11 cellular contexts compared by ENCODE assay signal in the genomic region with DNA sequence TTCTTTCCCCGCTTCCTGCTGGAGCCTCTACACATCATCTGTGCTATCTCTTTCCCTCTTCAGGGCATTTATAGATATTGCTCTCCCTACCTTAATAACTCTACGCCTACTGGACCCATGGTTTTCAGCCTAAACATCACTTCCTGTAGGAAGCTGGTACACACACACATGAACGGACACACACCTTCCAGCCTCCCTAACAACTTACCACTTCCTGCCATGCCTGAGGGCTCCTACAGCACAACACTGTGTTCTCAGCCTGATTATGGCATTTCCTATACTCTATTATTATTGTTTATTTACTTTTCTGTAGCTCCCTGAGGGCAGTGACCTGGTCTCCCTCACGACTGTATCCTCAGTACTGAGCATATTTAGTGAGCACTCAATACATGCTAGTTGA.
DNase-seq lines count a peak whose midpoint lies in the region; ATAC-seq and TF ChIP-seq lines count a peak whose summit lies in the region.
"Had no signal": no experiment of that assay in that cellular context is flagged by ENCODE, and none has a peak within 500 bp of the region (broad histone marks: within the 10 kb centered on the region; RNA-seq: fewer than 3 reads in every experiment).

No MANE protein-coding gene starts in this region.

- peak overlapping the region; percentile 47; the same call in 1 of the 2 replicates for H3K27ac Mint-ChIP-seq in HFFc6
- H3K27ac Mint-ChIP-seq in activated CD4-positive, alpha-beta memory T cell treated with anti-CD3 and anti-CD28 coated beads for 36 hours: peak overlapping the region; percentile 90

- CTCF ChIA-PET in activated CD4-positive, alpha-beta memory T cell treated with anti-CD3 and anti-CD28 coated beads for 36 hours (lab: Charles Lee): no interaction called here

- no peaks in the 10 kb centered on the region for H3K9me3 ChIP-seq in mucosa of descending colon
- H3K9me3 ChIP-seq in ascending aorta: no peaks in the 10 kb centered on the region

- peak; percentile 53 for ATAC-seq in mucosa of descending colon

- no peak overlapping the region for H3K27ac ChIP-seq in ascending aorta

- H3K27me3 Mint-ChIP-seq in HFFc6 (ENCODE audit: insufficient read depth): peaks cover 2% of the 10 kb centered on the region; the same call in 1 of the 2 replicates
- H3K27me3 Mint-ChIP-seq in activated CD4-positive, alpha-beta memory T cell treated with anti-CD3 and anti-CD28 coated beads for 36 hours: no peaks in the 10 kb centered on the region

- H3K4me3 Mint-ChIP-seq in HFFc6: no peak overlapping the region
- peak overlapping the region; percentile 53 for H3K4me3 Mint-ChIP-seq in activated CD4-positive, alpha-beta memory T cell treated with anti-CD3 and anti-CD28 coated beads for 36 hours

- peaks cover 55% of the 10 kb centered on the region for H3K4me1 Mint-ChIP-seq in HFFc6 (ENCODE audit: low read depth)
- peaks cover 80% of the 10 kb centered on the region for H3K4me1 Mint-ChIP-seq in activated CD4-positive, alpha-beta memory T cell treated with anti-CD3 and anti-CD28 coated beads for 36 hours (ENCODE audit: low read depth)

- H3K36me3 ChIP-seq in mucosa of descending colon (ENCODE audit: low read depth) (no peaks in the 10 kb centered on the region), ascending aorta (no peaks in the 10 kb centered on the region)

- H3K36me3 Mint-ChIP-seq in HFFc6 (ENCODE audit: low read depth): peaks cover 14% of the 10 kb centered on the region
- H3K36me3 Mint-ChIP-seq in activated CD4-positive, alpha-beta memory T cell treated with anti-CD3 and anti-CD28 coated beads for 36 hours: peaks cover 24% of the 10 kb centered on the region

- H3K4me3 ChIP-seq in GM12865 (ENCODE audit: low read depth, low read length): no peak overlapping the region
- H3K4me3 ChIP-seq in mucosa of descending colon: no peak overlapping the region
- H3K4me3 ChIP-seq in ascending aorta: no peak overlapping the region

- no peaks in the 10 kb centered on the region for H3K4me1 ChIP-seq in mucosa of descending colon (ENCODE audit: low read depth)
- H3K4me1 ChIP-seq in ascending aorta: no peaks in the 10 kb centered on the region

- intact Hi-C loops in activated CD4-positive, alpha-beta memory T cell treated with anti-CD3 and anti-CD28 coated beads for 36 hours (cut with micrococcal nuclease): no loop called here
- intact Hi-C loops in mucosa of descending colon (cut with DNase I, micrococcal nuclease) (no loop called here), posterior cingulate gyrus (cut with DNase I) (no loop called here), ascending aorta (cut with DNase I) (no loop called here)

- TF ChIP-seq CTCF in GM12865 (IDR thresholded peaks at IDR 0.05; ENCODE audit: insufficient read depth, low read depth, low read length, missing control alignments) (no peak), HFFc6 (IDR thresholded peaks at IDR 0.05) (no peak), mucosa of descending colon (IDR thresholded peaks at IDR 0.05) (no peak), ascending aorta (IDR thresholded peaks at IDR 0.05) (no peak)

- H3K9me3 Mint-ChIP-seq in HFFc6: no peaks in the 10 kb centered on the region
- H3K9me3 Mint-ChIP-seq in activated CD4-positive, alpha-beta memory T cell treated with anti-CD3 and anti-CD28 coated beads for 36 hours: no peaks in the 10 kb centered on the region

- POLR2A ChIA-PET in activated CD4-positive, alpha-beta memory T cell treated with anti-CD3 and anti-CD28 coated beads for 36 hours (lab: Charles Lee): no interaction called here

- no peaks in the 10 kb centered on the region for H3K27me3 ChIP-seq in ascending aorta

- DNase-seq in GM12865 (ENCODE audit: low read depth) (peak; percentile 56), HFFc6 (no peak), mucosa of descending colon (no peak), posterior cingulate gyrus (no peak), NCI-H345 treated with DMSO at 0.1 percent for 48 hours (lab: John Stamatoyannopoulos, UW; ENCODE audit: unreplicated experiment) (no peak), ascending aorta (ENCODE audit: low spot score in 2 of 2) (no peak), DMS79 treated with DMSO at 0.1 percent for 48 hours (lab: John Stamatoyannopoulos, UW) (no peak)
- no peak for DNase-seq in activated CD4-positive, alpha-beta memory T cell treated with anti-CD3 and anti-CD28 coated beads for 36 hours
- DNase-seq: effector CD8-positive, alpha-beta T cell; MM.1S; NCI-H82 had no signal
